ENCODE assay signal across 31 cellular contexts in the genomic region with DNA sequence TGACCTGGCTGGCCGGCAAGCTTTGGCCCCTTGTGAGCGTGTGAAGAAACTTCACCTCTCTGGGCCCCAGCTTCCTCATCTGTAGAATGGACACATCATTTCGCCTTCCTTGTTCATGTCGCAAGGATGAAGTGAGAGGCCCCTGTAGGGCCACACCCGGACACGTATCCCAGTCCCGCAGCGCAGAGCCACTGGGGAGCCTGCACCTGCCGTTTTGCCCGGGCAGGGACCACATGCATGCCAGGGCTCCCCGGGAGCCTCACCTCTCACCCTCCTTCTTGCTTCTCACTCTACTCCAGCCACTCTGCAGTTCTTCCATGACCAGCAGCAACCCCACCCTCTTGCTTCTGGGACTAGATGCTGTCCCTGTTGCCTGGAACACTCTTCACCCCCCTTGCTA.
DNase-seq lines count a peak whose midpoint lies in the region; ATAC-seq, FAIRE-seq and TF ChIP-seq lines count a peak whose summit lies in the region.
"Had no signal": no experiment of that assay in that cellular context is flagged by ENCODE, and none has a peak within 500 bp of the region (broad histone marks: within the 10 kb centered on the region; RNA-seq: fewer than 3 reads in every experiment).

No MANE protein-coding gene starts in this region.

- H3K4me1 ChIP-seq in HepG2 (ENCODE audit: insufficient read depth, low read length) (no peaks in the 10 kb centered on the region), right lobe of liver (no peaks in the 10 kb centered on the region), mammary epithelial cell (ENCODE audit: insufficient read depth, low read length) (peaks cover 42% of the 10 kb centered on the region), mesenchymal stem cell (ENCODE audit: control insufficient read depth, insufficient read depth, low read depth, low read length) (peaks cover 1% of the 10 kb centered on the region)
- H3K4me1 ChIP-seq: SJSA1 had no signal

- no peaks in the 10 kb centered on the region for H3K79me1 ChIP-seq in mesenchymal stem cell (replicated peaks; ENCODE audit: low read length, poor library complexity, severe bottlenecking)

- H2AFZ ChIP-seq in HepG2 (ENCODE audit: low read length) = no peak overlapping the region
- no peak overlapping the region for H2AFZ ChIP-seq in mammary epithelial cell (ENCODE audit: low read depth, low read length)
- H2AFZ ChIP-seq in mesenchymal stem cell (ENCODE audit: low read depth, low read length) = no peak overlapping the region
- H2AFZ ChIP-seq: GM23248 had no signal

- CTCF ChIA-PET in HepG2 (lab: Yijun Ruan, JAX; ENCODE audit: low intra/inter-chr PET ratio, low total read pairs) (no interaction called here), mammary epithelial cell (lab: Charles Lee; ENCODE audit: low non-redundant PET) (no interaction called here)

- TF ChIP-seq EP300 in HepG2 (IDR thresholded peaks at IDR 0.05; ENCODE audit: low read depth in 2 of 2, low read length in 2 of 2) (no peak), HepG2 (CRISPR knock-in tag; IDR thresholded peaks at IDR 0.05; ENCODE audit: borderline replicate concordance) (no peak)

- H3K4ac ChIP-seq in mesenchymal stem cell (ENCODE audit: low read depth in 1 of 2, low read length in 2 of 2) = no peak overlapping the region

- intact Hi-C loops in HepG2 (cut with micrococcal nuclease; ENCODE audit: unreplicated experiment) = no loop called here
- intact Hi-C loops in right lobe of liver (cut with DNase I) = no loop called here
- intact Hi-C loops in mammary epithelial cell (cut with micrococcal nuclease) = loop anchor here (5.0 kb wide), 5 partner anchors 43 to 673 kb away; partner anchors contain the start of genes FAM168B and IMP4

- H3K4me3 ChIP-seq in HepG2 (replicated peaks in 1 of 3; ENCODE audit: insufficient read depth in 1 of 3, low read depth in 2 of 3, low read length in 3 of 3) (no peak overlapping the region), right lobe of liver (no peak overlapping the region), mammary epithelial cell (replicated peaks in 1 of 3; ENCODE audit: insufficient read depth in 1 of 3, low read depth in 2 of 3, low read length in 3 of 3) (no peak overlapping the region), mesenchymal stem cell (ENCODE audit: insufficient read depth in 1 of 2, low read depth in 1 of 2, low read length in 2 of 2) (no peak overlapping the region)
- H3K4me3 ChIP-seq: BLaER1 treated with 17β-estradiol and CSF1 and Interleukin-3, amounts not matched to agents 10 nM and 100 nM; GM12878; GM23248; K562; SJSA1 had no signal

- BruUV-seq in HepG2 (replicated peaks; lab: Mats Ljungman, UMichigan) (no TSS peak), mammary epithelial cell (replicated peaks; lab: Mats Ljungman, UMichigan) (no TSS peak)

- dilution Hi-C loops in mammary epithelial cell (cut with HindIII; ENCODE audit: low sequenced_read_pairs) = loop anchor here (5.0 kb wide), 1 partner anchor 57 kb away; no protein-coding TSS in a partner anchor

- TF ChIP-seq RAD21 in HepG2 (CRISPR knock-in tag; IDR thresholded peaks at IDR 0.05) = no peak

- H3K4me2 ChIP-seq in HepG2 (ENCODE audit: low read depth, low read length) (no peak overlapping the region), mammary epithelial cell (ENCODE audit: insufficient read depth, low read depth, low read length) (peak overlapping the region; percentile 83), mesenchymal stem cell (ENCODE audit: low read length, poor library complexity, severe bottlenecking) (no peak overlapping the region)
- H3K4me2 ChIP-seq: BLaER1 treated with 17β-estradiol and CSF1 and Interleukin-3, amounts not matched to agents 10 nM and 100 nM had no signal

- H4K91ac ChIP-seq in mesenchymal stem cell (ENCODE audit: low read length) = peak overlapping the region; percentile 68

- FAIRE-seq in HepG2 (lab: Jason Lieb, UNC) = no peak
- FAIRE-seq: A204.1, GM12878, K562, RCC 7860 had no signal

- H3K36me3 ChIP-seq in HepG2 (replicated peaks in 1 of 2; ENCODE audit: control insufficient read depth in 1 of 2, insufficient read depth in 2 of 2, low read length in 2 of 2) (no peaks in the 10 kb centered on the region), right lobe of liver (no peaks in the 10 kb centered on the region), mammary epithelial cell (ENCODE audit: insufficient read depth, low read length) (no peaks in the 10 kb centered on the region), mesenchymal stem cell (ENCODE audit: control insufficient read depth in 1 of 2, insufficient read depth in 2 of 2, low read depth in 1 of 2, low read length in 2 of 2) (no peaks in the 10 kb centered on the region)
- H3K36me3 ChIP-seq: BLaER1 treated with 17β-estradiol and CSF1 and Interleukin-3, amounts not matched to agents 10 nM and 100 nM; SJSA1 had no signal

- no peak overlapping the region for H3K18ac ChIP-seq in mesenchymal stem cell (ENCODE audit: low read depth in 1 of 2, low read length in 2 of 2)

- H4K20me1 ChIP-seq in HepG2 (ENCODE audit: insufficient read depth, low read length) (no peaks in the 10 kb centered on the region), mammary epithelial cell (ENCODE audit: insufficient read depth, low read length) (no peaks in the 10 kb centered on the region)
- H4K20me1 ChIP-seq: BLaER1 treated with 17β-estradiol and CSF1 and Interleukin-3, amounts not matched to agents 10 nM and 100 nM had no signal

- no peak for TF ChIP-seq CTCF in HepG2 (CRISPR knock-in tag; IDR thresholded peaks at IDR 0.05)
- no peak for TF ChIP-seq CTCF in right lobe of liver (IDR thresholded peaks at IDR 0.05)
- TF ChIP-seq CTCF in mammary epithelial cell (conservative IDR thresholded peaks at IDR 0.05 in 1 of 2, IDR thresholded peaks at IDR 0.05 in 1 of 2; ENCODE audit: extremely low read depth in 1 of 2, insufficient read depth in 1 of 2, low read depth in 1 of 2, low read length in 2 of 2) = no peak
- no peak for TF ChIP-seq CTCF in omental fat pad (IDR thresholded peaks at IDR 0.05)

- TF ChIP-seq POLR2A in HepG2 (IDR thresholded peaks at IDR 0.05; ENCODE audit: insufficient read depth in 1 of 2, low read depth in 2 of 2, low read length in 2 of 2) (no peak), right lobe of liver (IDR thresholded peaks at IDR 0.05) (no peak)

- H3K9me3 ChIP-seq in HepG2 (ENCODE audit: low read length) (no peaks in the 10 kb centered on the region), right lobe of liver (no peaks in the 10 kb centered on the region), mammary epithelial cell (replicated peaks; ENCODE audit: insufficient read depth, low read length) (no peaks in the 10 kb centered on the region), mesenchymal stem cell (ENCODE audit: control insufficient read depth, low read length) (no peaks in the 10 kb centered on the region)
- H3K9me3 ChIP-seq: BLaER1 treated with 17β-estradiol and CSF1 and Interleukin-3, amounts not matched to agents 10 nM and 100 nM; SJSA1 had no signal

- 22% methylated on average over 9 of the region's 11 CpGs for WGBS in HepG2 (ENCODE audit: low lambda C conversion rate)
- WGBS in right lobe of liver (ENCODE audit: insufficient coverage, low coverage, low lambda C conversion rate, missing lambda C conversion rate) = no CpG with 5 or more reads among the region's 11 CpGs
- WGBS in mammary epithelial cell (ENCODE audit: low coverage, missing lambda C conversion rate) = 97% methylated on average over 11 of the region's 11 CpGs
- WGBS in mesenchymal stem cell = 94% methylated on average over 11 of the region's 11 CpGs

- POLR2A ChIA-PET in HepG2 (lab: Yijun Ruan, JAX) = no interaction called here

- H2BK15ac ChIP-seq in mesenchymal stem cell (ENCODE audit: low read depth, poor library complexity, severe bottlenecking) = no peak overlapping the region

- H3K23ac ChIP-seq in mesenchymal stem cell (ENCODE audit: low read length in 2 of 2) = no peak overlapping the region

- no peak overlapping the region for H3K14ac ChIP-seq in mesenchymal stem cell (ENCODE audit: low read length in 2 of 2)

- H2AK5ac ChIP-seq in mesenchymal stem cell (ENCODE audit: low read length, severe bottlenecking) = no peak overlapping the region

- H2BK12ac ChIP-seq in mesenchymal stem cell (ENCODE audit: low read length in 2 of 2) = no peak overlapping the region

- H2BK5ac ChIP-seq in mesenchymal stem cell (ENCODE audit: low read depth, low read length, poor library complexity, severe bottlenecking) = no peak overlapping the region

- no peak for DNase-seq in HepG2 (ENCODE audit: low spot score)
- DNase-seq in right lobe of liver = no peak
- no peak for DNase-seq in mammary epithelial cell
- DNase-seq in mesenchymal stem cell = no peak
- no peak for DNase-seq in NCI-H1092 treated with DMSO at 0.1 percent for 48 hours (lab: John Stamatoyannopoulos, UW)
- no peak for DNase-seq in DMS 273 treated with DMSO at 0.1 percent for 48 hours (lab: John Stamatoyannopoulos, UW)
- no peak for DNase-seq in omental fat pad (ENCODE audit: low spot score)
- DNase-seq: AML-193; CD4-positive, alpha-beta T cell; COR-L47; DMS79; EL; GDM1; GM23248; H7; HFFc6; Kasumi-1; MV-4-11; NCI-H1105 treated with DMSO at 0.1 percent for 48 hours; NCI-H146; NCI-H1930; NCI-H446; NCI-H524 treated with DMSO at 0.1 percent for 48 hours; NCI-H774 had no signal

- no peak for ATAC-seq in HepG2
- no peak for ATAC-seq in right lobe of liver
- ATAC-seq in omental fat pad (ENCODE audit: low FRiP score) = no peak
- ATAC-seq: GM12878, K562, Right ventricle myocardium inferior had no signal

- H3K27ac ChIP-seq in HepG2 (ENCODE audit: extremely low read length, insufficient read depth, low read length) (no peak overlapping the region), right lobe of liver (no peak overlapping the region), mammary epithelial cell (ENCODE audit: insufficient read depth, low read depth, low read length) (no peak overlapping the region), mesenchymal stem cell (ENCODE audit: low read length, poor library complexity, severe bottlenecking) (no peak overlapping the region)
- H3K27ac ChIP-seq: BLaER1 treated with 17β-estradiol and CSF1 and Interleukin-3, amounts not matched to agents 10 nM and 100 nM; GM23248; SJSA1 had no signal

- no peak overlapping the region for H4K8ac ChIP-seq in mesenchymal stem cell (ENCODE audit: low read length)

- no peak overlapping the region for H3K9ac ChIP-seq in HepG2 (ENCODE audit: insufficient read depth, low read depth, low read length)
- H3K9ac ChIP-seq in mammary epithelial cell (ENCODE audit: insufficient read depth, low read length) = no peak overlapping the region
- H3K9ac ChIP-seq in mesenchymal stem cell (ENCODE audit: low read length) = no peak overlapping the region
- H3K9ac ChIP-seq: BLaER1 treated with 17β-estradiol and CSF1 and Interleukin-3, amounts not matched to agents 10 nM and 100 nM; GM23248 had no signal

- H2BK120ac ChIP-seq in mesenchymal stem cell (ENCODE audit: low read depth, low read length) = no peak overlapping the region

- H3K27me3 ChIP-seq in HepG2 (ENCODE audit: control insufficient read depth in 1 of 2, insufficient read depth in 2 of 2, low read length in 2 of 2) = peaks cover 0 to 42% of the 10 kb centered on the region in 2 experiments; a peak in 3 of 5 replicates
- no peaks in the 10 kb centered on the region for H3K27me3 ChIP-seq in right lobe of liver
- H3K27me3 ChIP-seq in mammary epithelial cell (ENCODE audit: insufficient read depth, low read length) = no peaks in the 10 kb centered on the region
- H3K27me3 ChIP-seq in mesenchymal stem cell (ENCODE audit: control insufficient read depth in 1 of 2, insufficient read depth in 1 of 2, low read length in 2 of 2) = peaks cover 20 to 24% of the 10 kb centered on the region in 2 experiments
- H3K27me3 ChIP-seq: BLaER1 treated with 17β-estradiol and CSF1 and Interleukin-3, amounts not matched to agents 10 nM and 100 nM had no signal

- in situ Hi-C loops in HepG2 (cut with HindIII; ENCODE audit: extremely low pct_ligation_motif_present, low pct_unique_long_range_greater_than_20kb) = no loop called here
- in situ Hi-C loops in mammary epithelial cell (cut with MboI; ENCODE audit: low sequenced_read_pairs in 2 of 2) = no loop called here

- no peaks in the 10 kb centered on the region for H3K79me2 ChIP-seq in HepG2 (ENCODE audit: insufficient read depth, low read length)
- H3K79me2 ChIP-seq in mammary epithelial cell (ENCODE audit: insufficient read depth, low read length) = peaks cover 7% of the 10 kb centered on the region
